Comparison of ENCODE assay signal across 20 cellular contexts in genomic region chr6:41344865-41345264, GRCh38. TPM values are rescaled to one million over a fixed set of nuclear protein-coding genes. Genes with fewer than 3 reads are reported as not detected.
A peak's percentile ranks its signal among the peaks of the same experiment; 100 is the strongest.
DNase-seq lines count a peak whose midpoint lies in the region; ATAC-seq and TF ChIP-seq lines count a peak whose summit lies in the region.
"Had no signal": no experiment of that assay in that cellular context is flagged by ENCODE, and none has a peak within 500 bp of the region (broad histone marks: within the 10 kb centered on the region; RNA-seq: fewer than 3 reads in every experiment).

No MANE protein-coding gene starts in this region.

- H3K4me1 Mint-ChIP-seq in activated CD4-positive, alpha-beta memory T cell treated with anti-CD3 and anti-CD28 coated beads, Interleukin-2, amount 10 ng/mL, durations not matched to agents 7 days and 5 days = peaks cover 28% of the 10 kb centered on the region
- H3K4me1 Mint-ChIP-seq in naive thymus-derived CD4-positive, alpha-beta T cell = peaks cover 20 to 42% (median 32%) of the 10 kb centered on the region in 7 donors
- H3K4me1 Mint-ChIP-seq: endodermal cell had no signal

- no peak for TF ChIP-seq POLR2A in uterus (IDR thresholded peaks at IDR 0.05)

- ATAC-seq in GM19468 (IDR thresholded peaks at IDR 0.05; ENCODE audit: extremely low read depth, unreplicated experiment) (peak; percentile 58), GM18861 (IDR thresholded peaks at IDR 0.05; ENCODE audit: unreplicated experiment) (no peak), HG03095 (IDR thresholded peaks at IDR 0.05; ENCODE audit: unreplicated experiment) (no peak)
- peak; percentile 94 for ATAC-seq in naive thymus-derived CD4-positive, alpha-beta T cell
- ATAC-seq: body of pancreas, Panc1, sciatic nerve had no signal

- POLR2A ChIA-PET in activated CD4-positive, alpha-beta memory T cell treated with anti-CD3 and anti-CD28 coated beads, Interleukin-2, amount 10 ng/mL, durations not matched to agents 7 days and 5 days (lab: Charles Lee) = interaction anchor here (1.4 to 1.5 kb wide), 2 partner anchors 11 to 12 kb away, joined by 4 to 6 read pairs; no protein-coding TSS in a partner anchor
- POLR2A ChIA-PET in naive thymus-derived CD4-positive, alpha-beta T cell (lab: Charles Lee) = interaction anchor here (0.9 to 1.9 kb wide), 2 partner anchors 11 to 41 kb away, joined by 4 to 9 read pairs; no protein-coding TSS in a partner anchor

- no peaks in the 10 kb centered on the region for H3K36me3 ChIP-seq in naive thymus-derived CD4-positive, alpha-beta T cell (ENCODE audit: control insufficient read depth in 2 of 3, insufficient read depth in 3 of 3, low read length in 3 of 3)
- H3K36me3 ChIP-seq in uterus = no peaks in the 10 kb centered on the region
- H3K36me3 ChIP-seq: tibial nerve had no signal

- peak overlapping the region; percentile 26 for H3K27ac ChIP-seq in naive thymus-derived CD4-positive, alpha-beta T cell (ENCODE audit: low read depth, low read length)
- H3K27ac ChIP-seq in uterus = no peak overlapping the region
- H3K27ac ChIP-seq: body of pancreas, tibial nerve had no signal

- H3K4me3 ChIP-seq in GM12865 (ENCODE audit: low read depth, low read length) (no peak overlapping the region), uterus (no peak overlapping the region)
- H3K4me3 ChIP-seq in naive thymus-derived CD4-positive, alpha-beta T cell (ENCODE audit: low read length) = no peak overlapping the region
- H3K4me3 ChIP-seq: body of pancreas, tibial nerve had no signal

- H3K9me3 ChIP-seq in naive thymus-derived CD4-positive, alpha-beta T cell (ENCODE audit: control insufficient read depth in 2 of 3, low read length in 3 of 3) = no peaks in the 10 kb centered on the region
- no peaks in the 10 kb centered on the region for H3K9me3 ChIP-seq in uterus
- H3K9me3 ChIP-seq: body of pancreas, tibial nerve had no signal

- peaks cover 4% of the 10 kb centered on the region for H3K9me3 Mint-ChIP-seq in activated CD4-positive, alpha-beta memory T cell treated with anti-CD3 and anti-CD28 coated beads, Interleukin-2, amount 10 ng/mL, durations not matched to agents 7 days and 5 days
- H3K9me3 Mint-ChIP-seq in naive thymus-derived CD4-positive, alpha-beta T cell = peaks cover 0 to 8% (median 2%) of the 10 kb centered on the region in 11 donors

- peaks cover 16 to 18% of the 10 kb centered on the region in 2 donors for H3K4me1 ChIP-seq in naive thymus-derived CD4-positive, alpha-beta T cell (ENCODE audit: control insufficient read depth in 2 of 2, insufficient read depth in 2 of 2, low read length in 2 of 2)
- H3K4me1 ChIP-seq in uterus = no peaks in the 10 kb centered on the region
- H3K4me1 ChIP-seq: body of pancreas, tibial nerve had no signal

- peaks cover 27% of the 10 kb centered on the region for H3K27me3 Mint-ChIP-seq in activated CD4-positive, alpha-beta memory T cell treated with anti-CD3 and anti-CD28 coated beads, Interleukin-2, amount 10 ng/mL, durations not matched to agents 7 days and 5 days
- peaks cover 0 to 26% (median 0%) of the 10 kb centered on the region in 5 donors for H3K27me3 Mint-ChIP-seq in naive thymus-derived CD4-positive, alpha-beta T cell

- H3K36me3 Mint-ChIP-seq in activated CD4-positive, alpha-beta memory T cell treated with anti-CD3 and anti-CD28 coated beads, Interleukin-2, amount 10 ng/mL, durations not matched to agents 7 days and 5 days (ENCODE audit: low read depth) = peaks cover 4% of the 10 kb centered on the region
- H3K36me3 Mint-ChIP-seq in naive thymus-derived CD4-positive, alpha-beta T cell = peaks cover 0 to 8% (median 4%) of the 10 kb centered on the region in 5 donors

- H3K4me3 Mint-ChIP-seq in activated CD4-positive, alpha-beta memory T cell treated with anti-CD3 and anti-CD28 coated beads, Interleukin-2, amount 10 ng/mL, durations not matched to agents 7 days and 5 days = no peak overlapping the region
- peak overlapping the region in 9 of 10 donors; percentile 34 to 73 (median 53) for H3K4me3 Mint-ChIP-seq in naive thymus-derived CD4-positive, alpha-beta T cell
- H3K4me3 Mint-ChIP-seq: endodermal cell had no signal

- peak overlapping the region; percentile 75 for H3K27ac Mint-ChIP-seq in activated CD4-positive, alpha-beta memory T cell treated with anti-CD3 and anti-CD28 coated beads, Interleukin-2, amount 10 ng/mL, durations not matched to agents 7 days and 5 days
- H3K27ac Mint-ChIP-seq in naive thymus-derived CD4-positive, alpha-beta T cell = peak overlapping the region; percentile 63 to 90 (median 85)
- H3K27ac Mint-ChIP-seq: endodermal cell had no signal

- peak; percentile 54 for DNase-seq in GM12865 (ENCODE audit: low read depth)
- DNase-seq in activated CD4-positive, alpha-beta memory T cell treated with anti-CD3 and anti-CD28 coated beads, Interleukin-2, amount 10 ng/mL, durations not matched to agents 7 days and 5 days = peak; percentile 55
- DNase-seq in naive thymus-derived CD4-positive, alpha-beta T cell = peak in 7 of 9 donors; percentile 26 to 68 (median 57)
- no peak for DNase-seq in uterus
- no peak for DNase-seq in AG08395 (ENCODE audit: low spot score)
- DNase-seq: body of pancreas, endodermal cell, NCI-H1092 had no signal

- intact Hi-C loops in naive thymus-derived CD4-positive, alpha-beta T cell (cut with micrococcal nuclease) = loop anchor here in 1 of 2 donors (1.0 kb wide), 2 partner anchors 11 to 24 kb away; no protein-coding TSS in a partner anchor
- intact Hi-C loops in uterus (cut with DNase I; ENCODE audit: low total_unique reads) = no loop called here

- CTCF ChIA-PET in activated CD4-positive, alpha-beta memory T cell treated with anti-CD3 and anti-CD28 coated beads, Interleukin-2, amount 10 ng/mL, durations not matched to agents 7 days and 5 days (lab: Charles Lee) = interaction anchor here (0.8 to 1.6 kb wide), 7 partner anchors 10 to 171 kb away, joined by 3 to 4 read pairs (median 4); no protein-coding TSS in a partner anchor
- CTCF ChIA-PET in naive thymus-derived CD4-positive, alpha-beta T cell (lab: Charles Lee) = interaction anchor here (0.6 to 1.3 kb wide), 4 partner anchors 11 to 26 kb away, joined by 3 to 5 read pairs (median 3); no protein-coding TSS in a partner anchor

- no peaks in the 10 kb centered on the region for H3K27me3 ChIP-seq in naive thymus-derived CD4-positive, alpha-beta T cell (ENCODE audit: control insufficient read depth in 2 of 2, insufficient read depth in 2 of 2, low read length in 2 of 2)
- H3K27me3 ChIP-seq in uterus = no peaks in the 10 kb centered on the region
- H3K27me3 ChIP-seq: body of pancreas had no signal

- TF ChIP-seq CTCF in GM12865 (IDR thresholded peaks at IDR 0.05; ENCODE audit: insufficient read depth, low read depth, low read length, missing control alignments) (no peak), uterus (IDR thresholded peaks at IDR 0.05) (no peak)

RNA-seq across cellular contexts. Expression of gene NCR2, which starts 9.5 kb away (rescaled TPM):
- total RNA-seq in activated CD4-positive, alpha-beta memory T cell treated with anti-CD3 and anti-CD28 coated beads, Interleukin-2, amount 10 ng/mL, durations not matched to agents 7 days and 5 days = not detected
- total RNA-seq in naive thymus-derived CD4-positive, alpha-beta T cell = not detected
- not detected for polyA plus RNA-seq in naive thymus-derived CD4-positive, alpha-beta T cell
- total RNA-seq in uterus = not detected
- total RNA-seq: activated CD8-positive, alpha-beta memory T cell treated with anti-CD3 and anti-CD28 coated beads for 36 hours; body of pancreas; endodermal cell; H1; myocyte; NCI-H460; sciatic nerve; T-helper 2 cell treated with Interferon-gamma antibody and Interleukin-4, amounts not matched to agents 100 ng/mL and 5 ng/mL, for 36 hours; tibial nerve had no signal
- polyA plus RNA-seq: H1, keratinocyte had no signal

RNA-seq across cellular contexts. Expression of gene TREM1, which starts 58.4 kb away (rescaled TPM):
- not detected for total RNA-seq in activated CD4-positive, alpha-beta memory T cell treated with anti-CD3 and anti-CD28 coated beads, Interleukin-2, amount 10 ng/mL, durations not matched to agents 7 days and 5 days
- total RNA-seq in naive thymus-derived CD4-positive, alpha-beta T cell = 100 to 1,000 TPM in 1 of 5 experiments, 10 to 100 TPM in 1, not detected in 3; 15.9 to 251 TPM
- polyA plus RNA-seq in naive thymus-derived CD4-positive, alpha-beta T cell = not detected
- 10 to 100 TPM in 1 of 4 donors, 1 to 10 TPM in 1, under 1 TPM in 2; 0.26 to 30.6 (median 1.1) TPM for total RNA-seq in uterus
- total RNA-seq: activated CD8-positive, alpha-beta memory T cell treated with anti-CD3 and anti-CD28 coated beads for 36 hours; body of pancreas; endodermal cell; H1; myocyte; T-helper 2 cell treated with Interferon-gamma antibody and Interleukin-4, amounts not matched to agents 100 ng/mL and 5 ng/mL, for 36 hours had no signal
- polyA plus RNA-seq: H1, keratinocyte had no signal

Comparison
In these comparisons a context has a peak if more than half of its experiments do, and no peak if none do; other contexts are left out.
1. DNase-seq: peak in GM12865 (single experiment), activated CD4-positive, alpha-beta memory T cell treated with anti-CD3 and anti-CD28 coated beads, Interleukin-2, amount 10 ng/mL, durations not matched to agents 7 days and 5 days (single experiment) and naive thymus-derived CD4-positive, alpha-beta T cell (7 of 9); none in uterus (0 of 2) and AG08395 (single experiment).
2. ATAC-seq: peak in GM19468 (single experiment) and naive thymus-derived CD4-positive, alpha-beta T cell (single experiment); none in GM18861 (single experiment) and HG03095 (single experiment).